Comparison of ENCODE assay signal across 8 cellular contexts in the genomic region with DNA sequence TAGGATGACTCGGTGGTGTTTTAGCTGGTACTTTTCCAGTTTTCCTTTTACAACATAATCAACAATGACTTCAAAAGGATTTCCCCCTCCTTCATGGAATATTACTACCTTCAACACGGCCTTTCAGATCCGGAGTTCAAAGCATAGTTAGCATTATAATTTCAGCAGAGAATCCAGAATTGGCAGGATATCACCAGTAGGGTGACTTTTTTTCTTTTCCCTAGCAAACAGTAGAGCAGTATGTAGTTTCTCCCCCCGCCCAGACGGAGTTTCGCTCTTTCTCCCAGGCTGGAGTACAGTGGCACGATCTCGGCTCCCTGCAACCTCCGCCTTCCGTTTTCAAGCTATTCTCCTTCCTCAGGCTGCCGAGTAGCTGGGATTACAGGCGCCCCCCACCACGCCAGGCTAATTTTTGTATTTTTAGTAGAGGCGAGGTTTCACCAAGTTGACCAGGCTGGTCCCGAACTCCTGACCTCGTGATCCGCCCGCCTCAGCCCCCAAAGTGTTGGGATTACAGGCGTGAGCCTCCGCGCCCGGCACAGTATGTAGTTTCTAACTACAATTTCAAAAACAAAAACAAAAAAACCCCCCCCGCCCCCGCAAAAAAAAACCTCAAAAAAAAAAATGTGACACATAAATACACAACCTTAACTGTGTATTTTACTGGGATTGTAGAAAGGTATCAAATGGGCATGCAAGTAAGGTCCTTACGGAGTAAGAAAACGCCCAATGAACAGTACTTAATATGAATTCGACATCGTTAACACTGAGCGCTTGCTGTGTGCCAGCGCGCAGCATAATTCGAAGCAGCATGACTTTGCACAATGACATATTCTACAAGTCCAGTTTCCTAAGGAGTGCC. TPM values are rescaled to one million over a fixed set of nuclear protein-coding genes. Genes with fewer than 3 reads are reported as not detected.
DNase-seq lines count a peak whose midpoint lies in the region; ATAC-seq, FAIRE-seq and TF ChIP-seq lines count a peak whose summit lies in the region.

No MANE protein-coding gene starts in this region.

- peak overlapping the region; percentile 98 for H3K27ac Mint-ChIP-seq in T-helper 2 cell treated with Interferon-gamma antibody and Interleukin-4, amounts not matched to agents 5 μg/mL and 100 μg/mL, for 36 hours
- H3K27ac Mint-ChIP-seq in astrocyte (ENCODE audit: unreplicated experiment): peak overlapping the region; percentile 99

- no peaks in the 10 kb centered on the region for H3K27me3 Mint-ChIP-seq in T-helper 2 cell treated with Interferon-gamma antibody and Interleukin-4, amounts not matched to agents 5 μg/mL and 100 μg/mL, for 36 hours (ENCODE audit: low read depth)
- H3K27me3 Mint-ChIP-seq in astrocyte (ENCODE audit: low read depth, unreplicated experiment): no peaks in the 10 kb centered on the region

- H3K9ac ChIP-seq in astrocyte (ENCODE audit: low read length): peak overlapping the region; percentile 94

- H3K4me3 Mint-ChIP-seq in T-helper 2 cell treated with Interferon-gamma antibody and Interleukin-4, amounts not matched to agents 5 μg/mL and 100 μg/mL, for 36 hours: peak overlapping the region; percentile 93
- H3K4me3 Mint-ChIP-seq in astrocyte (ENCODE audit: unreplicated experiment): peak overlapping the region; percentile 91

- H3K9me3 Mint-ChIP-seq in T-helper 2 cell treated with Interferon-gamma antibody and Interleukin-4, amounts not matched to agents 5 μg/mL and 100 μg/mL, for 36 hours: no peaks in the 10 kb centered on the region
- no peaks in the 10 kb centered on the region for H3K9me3 Mint-ChIP-seq in astrocyte (ENCODE audit: unreplicated experiment)

- no peaks in the 10 kb centered on the region for H3K9me3 ChIP-seq in astrocyte (ENCODE audit: insufficient read depth, low read depth, low read length)

- peaks cover 27% of the 10 kb centered on the region for H3K36me3 Mint-ChIP-seq in T-helper 2 cell treated with Interferon-gamma antibody and Interleukin-4, amounts not matched to agents 5 μg/mL and 100 μg/mL, for 36 hours (ENCODE audit: low read depth)
- H3K36me3 Mint-ChIP-seq in astrocyte (ENCODE audit: low read depth, unreplicated experiment): peaks cover 3% of the 10 kb centered on the region

- no peaks in the 10 kb centered on the region for H3K27me3 ChIP-seq in astrocyte (ENCODE audit: insufficient read depth, low read length)

- H3K27ac ChIP-seq in astrocyte (ENCODE audit: low read depth, low read length): peak overlapping the region; percentile 98

- peaks cover 2% of the 10 kb centered on the region for H3K36me3 ChIP-seq in astrocyte (ENCODE audit: insufficient read depth, low read length)

- peak overlapping the region; percentile 87 for H3K4me3 ChIP-seq in astrocyte (ENCODE audit: insufficient read depth, low read depth, low read length)

- peak overlapping the region; percentile 89 for H3K4me2 ChIP-seq in astrocyte (ENCODE audit: low read length)

- peaks cover 15% of the 10 kb centered on the region for H4K20me1 ChIP-seq in astrocyte (ENCODE audit: insufficient read depth, low read length)

- H3K4me1 Mint-ChIP-seq in T-helper 2 cell treated with Interferon-gamma antibody and Interleukin-4, amounts not matched to agents 5 μg/mL and 100 μg/mL, for 36 hours (ENCODE audit: low read depth): peaks cover 31% of the 10 kb centered on the region
- H3K4me1 Mint-ChIP-seq in astrocyte (ENCODE audit: low read depth, unreplicated experiment): peaks cover 17% of the 10 kb centered on the region

- ATAC-seq in GM21717 (IDR thresholded peaks at IDR 0.05; ENCODE audit: unreplicated experiment) (peak; percentile 11), HG02763 (IDR thresholded peaks at IDR 0.05; ENCODE audit: unreplicated experiment) (no peak)

- peaks cover 13% of the 10 kb centered on the region for H3K4me1 ChIP-seq in astrocyte (ENCODE audit: insufficient read depth, low read length)

- DNase-seq in COLO668 (lab: John Stamatoyannopoulos, UW; ENCODE audit: unreplicated experiment) (peak; percentile 41), NCI-H1436 (lab: John Stamatoyannopoulos, UW) (peak; percentile 81), astrocyte (ENCODE audit: low read depth) (peak; percentile 80), hepatic stellate cell (ENCODE audit: low spot score) (peak; percentile 60), renal cortical epithelial cell (ENCODE audit: low read depth) (peak; percentile 85)
- peak; percentile 45 for DNase-seq in T-helper 2 cell treated with Interferon-gamma antibody and Interleukin-4, amounts not matched to agents 5 μg/mL and 100 μg/mL, for 36 hours (ENCODE audit: low spot score)

- H2AFZ ChIP-seq in astrocyte (ENCODE audit: low read depth, low read length): peak overlapping the region; percentile 58

- no peak for FAIRE-seq in astrocyte (lab: Jason Lieb, UNC)

- peaks cover 34% of the 10 kb centered on the region for H3K79me2 ChIP-seq in astrocyte (ENCODE audit: insufficient read depth, low read length)

- TF ChIP-seq CTCF in astrocyte (IDR thresholded peaks at IDR 0.05; ENCODE audit: insufficient read depth, low read depth, low read length): peak; percentile 10

RNA-seq across cellular contexts. Expression of gene COX20, which starts 1.5 kb away (rescaled TPM):
- 48.0 and 51.0 TPM in 2 replicates for total RNA-seq in astrocyte
- total RNA-seq in renal cortical epithelial cell: 26.6 and 55.0 TPM in 2 replicates

RNA-seq across cellular contexts. Expression of gene HNRNPU, which starts 30.4 kb away (rescaled TPM):
- 264 and 289 TPM in 2 replicates for total RNA-seq in astrocyte
- total RNA-seq in renal cortical epithelial cell: 318 and 637 TPM in 2 replicates
